In genomic region chr3:123623346-123623880, GRCh38 we compare ENCODE assay signal across 29 cellular contexts. TPM values are rescaled to one million over a fixed set of nuclear protein-coding genes. Genes with fewer than 3 reads are reported as not detected.
A peak's percentile ranks its signal among the peaks of the same experiment; 100 is the strongest.
DNase-seq lines count a peak whose midpoint lies in the region; ATAC-seq and TF ChIP-seq lines count a peak whose summit lies in the region.
"Had no signal": no experiment of that assay in that cellular context is flagged by ENCODE, and none has a peak within 500 bp of the region (broad histone marks: within the 10 kb centered on the region; RNA-seq: fewer than 3 reads in every experiment).

No MANE protein-coding gene starts in this region.

- H2BK5ac ChIP-seq in IMR-90 (ENCODE audit: low read depth, low read length, poor library complexity, severe bottlenecking), result peak overlapping the region; percentile 19

- peak overlapping the region; percentile 42; the same call in 1 of the 3 replicates for H2BK15ac ChIP-seq in IMR-90 (ENCODE audit: low read depth, low read length)

- H3K27me3 ChIP-seq in IMR-90 (ENCODE audit: control insufficient read depth, insufficient read depth, low read length) (no peaks in the 10 kb centered on the region), breast epithelium (no peaks in the 10 kb centered on the region), gastroesophageal sphincter (no peaks in the 10 kb centered on the region), tibial artery (no peaks in the 10 kb centered on the region)
- H3K27me3 ChIP-seq in CD4-positive, alpha-beta T cell (ENCODE audit: control insufficient read depth, insufficient read depth, low read length), result no peaks in the 10 kb centered on the region
- H3K27me3 ChIP-seq: heart left ventricle, MG63, thyroid gland had no signal

- peaks cover 33% of the 10 kb centered on the region for H3K4me1 Mint-ChIP-seq in mesothelial cell of epicardium
- no peaks in the 10 kb centered on the region for H3K4me1 Mint-ChIP-seq in CD4-positive, alpha-beta T cell (ENCODE audit: low read depth)

- 0 out of 4 replicates have a peak overlapping the region, but pooled peaks of 1 of the 2 experiments have one; percentile 25 for H4K8ac ChIP-seq in IMR-90 (ENCODE audit: low read depth in 2 of 2, low read length in 2 of 2)

- H3K27me3 Mint-ChIP-seq in mesothelial cell of epicardium (ENCODE audit: low read depth), result no peaks in the 10 kb centered on the region
- peaks cover 7% of the 10 kb centered on the region for H3K27me3 Mint-ChIP-seq in CD4-positive, alpha-beta T cell
- H3K27me3 Mint-ChIP-seq: brain; stimulated activated naive B cell treated with anti-CD40 and anti-IgM and Interleukin-4, amounts not matched to agents 10 μg/mL and 1 μg/mL and 100 μg/mL, for 72 hours had no signal

- H3K36me3 ChIP-seq in IMR-90 (ENCODE audit: control insufficient read depth, insufficient read depth, low read length), result peaks cover 60% of the 10 kb centered on the region
- no peaks in the 10 kb centered on the region for H3K36me3 ChIP-seq in breast epithelium
- peaks cover 0 to 70% of the 10 kb centered on the region in 2 donors for H3K36me3 ChIP-seq in gastroesophageal sphincter
- H3K36me3 ChIP-seq in tibial artery, result peaks cover 60 to 74% (median 66%) of the 10 kb centered on the region in 3 donors
- H3K36me3 ChIP-seq: MG63, thyroid gland had no signal

- H3K9me3 Mint-ChIP-seq in mesothelial cell of epicardium, result no peaks in the 10 kb centered on the region
- H3K9me3 Mint-ChIP-seq in CD4-positive, alpha-beta T cell, result no peaks in the 10 kb centered on the region
- H3K9me3 Mint-ChIP-seq: brain; IgD-negative memory B cell; naive thymus-derived CD8-positive, alpha-beta T cell; stimulated activated naive B cell treated with anti-CD40 and anti-IgM and Interleukin-4, amounts not matched to agents 10 μg/mL and 1 μg/mL and 100 μg/mL, for 72 hours had no signal

- no peak for TF ChIP-seq CTCF in IMR-90 (conservative IDR thresholded peaks at IDR 0.05; ENCODE audit: low read depth, low read length)
- TF ChIP-seq CTCF in breast epithelium (IDR thresholded peaks at IDR 0.05), result no peak
- no peak for TF ChIP-seq CTCF in gastroesophageal sphincter (IDR thresholded peaks at IDR 0.05)
- no peak for TF ChIP-seq CTCF in tibial artery (IDR thresholded peaks at IDR 0.05)
- no peak for TF ChIP-seq CTCF in mesothelial cell of epicardium (IDR thresholded peaks at IDR 0.05; ENCODE audit: unreplicated experiment)
- no peak for TF ChIP-seq CTCF in CD4-positive, alpha-beta T cell (IDR thresholded peaks at IDR 0.05)

- dilution Hi-C loops in IMR-90 (cut with HindIII; ENCODE audit: low sequenced_read_pairs, unreplicated experiment), result no loop called here

- H4K20me1 ChIP-seq in IMR-90 (ENCODE audit: insufficient read depth, low read length), result peaks cover 14% of the 10 kb centered on the region

- H2BK20ac ChIP-seq in IMR-90 (ENCODE audit: low read depth, low read length), result peak overlapping the region; percentile 24; the same call in 1 of the 2 replicates

- no peak overlapping the region for H4K91ac ChIP-seq in IMR-90 (ENCODE audit: insufficient read depth, low read depth, low read length)

- H3K18ac ChIP-seq in IMR-90 (ENCODE audit: low read depth, low read length), result no peak overlapping the region

- in situ Hi-C loops in IMR-90 (cut with MboI; ENCODE audit: low sequenced_read_pairs), result no loop called here

- H3K79me1 ChIP-seq in IMR-90 (ENCODE audit: low read depth in 1 of 2, low read length in 2 of 2), result peaks cover 12 to 56% of the 10 kb centered on the region in 2 experiments; a peak in 3 of 4 replicates

- no peak overlapping the region for H4K5ac ChIP-seq in IMR-90 (ENCODE audit: low read depth, low read length)

- no peak overlapping the region; the same call in 1 of the 2 replicates for H3K23ac ChIP-seq in IMR-90 (ENCODE audit: low read depth, low read length)

- peak overlapping the region; percentile 23 for H3K4ac ChIP-seq in IMR-90 (ENCODE audit: low read depth, low read length)

- POLR2A ChIA-PET in IMR-90 (lab: Charles Lee; ENCODE audit: unreplicated experiment), result no interaction called here
- POLR2A ChIA-PET in CD4-positive, alpha-beta T cell (lab: Charles Lee), result no interaction called here

- H2BK120ac ChIP-seq in IMR-90 (ENCODE audit: low read depth, low read length), result peak overlapping the region; percentile 53

- DNase-seq in IMR-90 (peak; percentile 66), breast epithelium (ENCODE audit: low spot score in 2 of 2) (no peak), tibial artery (no peak), cardiac septum (ENCODE audit: low spot score) (no peak), mesothelial cell of epicardium (ENCODE audit: low spot score in 2 of 2, unreplicated experiment in 2 of 2) (no peak)
- no peak for DNase-seq in activated CD8-positive, alpha-beta memory T cell treated with anti-CD3 and anti-CD28 coated beads, Interleukin-2, amount 50 U/mL, for 4 hours
- no peak for DNase-seq in CD4-positive, alpha-beta T cell
- DNase-seq: activated CD8-positive, alpha-beta T cell treated with anti-CD3 and anti-CD28 coated beads, Interleukin-2, amount 10 ng/mL, durations not matched to agents 7 days and 5 days; activated gamma-delta T cell; heart left ventricle; left colon; mesendoderm; MG63; naive thymus-derived CD8-positive, alpha-beta T cell; NCI-H1417; NCI-H2081; NCI-H226; NCI-H774; retina; SHP77; stimulated activated CD4-positive, alpha-beta T cell treated with anti-CD3 and anti-CD28 coated beads, Interleukin-4, amount 100 ng/mL, for 24 hours; stimulated activated naive B cell treated with anti-CD40 and anti-IgM and Interleukin-4, amounts not matched to agents 10 μg/mL and 1 μg/mL and 100 μg/mL, for 72 hours; SW 1271; thyroid gland had no signal

- TF ChIP-seq RAD21 in IMR-90 (IDR thresholded peaks at IDR 0.05; ENCODE audit: low read length), result no peak

- WGBS in IMR-90 (ENCODE audit: extremely low coverage in 2 of 2, insufficient read length in 1 of 2), 2 experiments, result no CpG with 5 or more reads among the region's 5 CpGs
- WGBS in gastroesophageal sphincter (ENCODE audit: low coverage in 1 of 2), 2 donors, result 64 to 73% methylated on average over 4 to 5 of the region's 5 CpGs

- H3K9ac ChIP-seq in IMR-90 (ENCODE audit: low read depth, low read length), result no peak overlapping the region

- peak overlapping the region; percentile 18; the same call in 1 of the 2 replicates for H3K14ac ChIP-seq in IMR-90 (replicated peaks; ENCODE audit: low read depth, low read length)

- TF ChIP-seq POLR2A in IMR-90 (IDR thresholded peaks at IDR 0.05; ENCODE audit: low read depth, low read length), result no peak
- TF ChIP-seq POLR2A in breast epithelium (IDR thresholded peaks at IDR 0.05), result no peak
- no peak for TF ChIP-seq POLR2A in gastroesophageal sphincter (IDR thresholded peaks at IDR 0.05)

- no peak overlapping the region for H3K27ac Mint-ChIP-seq in mesothelial cell of epicardium
- no peak overlapping the region for H3K27ac Mint-ChIP-seq in CD4-positive, alpha-beta T cell
- H3K27ac Mint-ChIP-seq: activated CD8-positive, alpha-beta T cell treated with anti-CD3 and anti-CD28 coated beads, Interleukin-2, amount 10 ng/mL, durations not matched to agents 7 days and 5 days; IgD-negative memory B cell; stimulated activated naive B cell treated with anti-CD40 and anti-IgM and Interleukin-4, amounts not matched to agents 10 μg/mL and 1 μg/mL and 100 μg/mL, for 72 hours had no signal

- H2AFZ ChIP-seq in IMR-90 (replicated peaks; ENCODE audit: low read length, poor library complexity), result no peak overlapping the region

- H3K36me3 Mint-ChIP-seq in mesothelial cell of epicardium, result no peaks in the 10 kb centered on the region
- no peaks in the 10 kb centered on the region for H3K36me3 Mint-ChIP-seq in CD4-positive, alpha-beta T cell (ENCODE audit: low read depth)
- H3K36me3 Mint-ChIP-seq: brain; IgD-negative memory B cell; naive thymus-derived CD8-positive, alpha-beta T cell had no signal

- H3K9me3 ChIP-seq in IMR-90 (ENCODE audit: control insufficient read depth, insufficient read depth, low read length) (no peaks in the 10 kb centered on the region), breast epithelium (no peaks in the 10 kb centered on the region), gastroesophageal sphincter (no peaks in the 10 kb centered on the region), tibial artery (no peaks in the 10 kb centered on the region)
- no peaks in the 10 kb centered on the region for H3K9me3 ChIP-seq in CD4-positive, alpha-beta T cell (ENCODE audit: control insufficient read depth, low read length)
- H3K9me3 ChIP-seq: heart left ventricle, MG63, thyroid gland had no signal

- H3K9me1 ChIP-seq in IMR-90 (ENCODE audit: insufficient read depth, low read length), result peaks cover 22% of the 10 kb centered on the region

- intact Hi-C loops in IMR-90 (cut with micrococcal nuclease) (no loop called here), breast epithelium (cut with DNase I; ENCODE audit: low total_unique reads) (no loop called here), tibial artery (cut with DNase I; ENCODE audit: low total_unique reads) (no loop called here), cardiac septum (cut with DNase I) (no loop called here)
- intact Hi-C loops in CD4-positive, alpha-beta T cell (cut with DNase I, micrococcal nuclease), result loop anchor here in 1 of 2 experiments (10.0 kb wide), 1 partner anchor 709 kb away; no protein-coding TSS in a partner anchor

- CTCF ChIA-PET in IMR-90 (lab: Yijun Ruan, JAX), result no interaction called here
- CTCF ChIA-PET in CD4-positive, alpha-beta T cell (lab: Charles Lee), result no interaction called here

- no peak overlapping the region for H3K4me2 ChIP-seq in IMR-90 (ENCODE audit: low read depth, low read length)

- no peak overlapping the region for H3K4me3 ChIP-seq in IMR-90 (ENCODE audit: insufficient read depth, low read depth, low read length)
- H3K4me3 ChIP-seq in breast epithelium, result no peak overlapping the region
- no peak overlapping the region for H3K4me3 ChIP-seq in gastroesophageal sphincter
- H3K4me3 ChIP-seq in tibial artery, result no peak overlapping the region
- H3K4me3 ChIP-seq: heart left ventricle, MG63, thyroid gland had no signal

- H3K4me1 ChIP-seq in IMR-90 (ENCODE audit: control insufficient read depth, insufficient read depth, low read length), result peaks cover 32% of the 10 kb centered on the region
- peaks cover 0 to 8% of the 10 kb centered on the region in 2 donors for H3K4me1 ChIP-seq in breast epithelium
- H3K4me1 ChIP-seq in gastroesophageal sphincter, result peaks cover 0 to 85% (median 7%) of the 10 kb centered on the region in 3 donors
- peaks cover 0 to 61% (median 37%) of the 10 kb centered on the region in 4 donors for H3K4me1 ChIP-seq in tibial artery

- H3K56ac ChIP-seq in IMR-90 (ENCODE audit: extremely low read depth, insufficient read depth, low read length), result no peak overlapping the region

- TF ChIP-seq EP300 in gastroesophageal sphincter (IDR thresholded peaks at IDR 0.05), result no peak

- peak overlapping the region; percentile 33; the same call in 1 of the 2 replicates for H2AK5ac ChIP-seq in IMR-90 (ENCODE audit: low read depth, low read length)

- BruUV-seq in IMR-90 (replicated peaks; lab: Mats Ljungman, UMichigan), result no TSS peak

- no peak overlapping the region for H3K4me3 Mint-ChIP-seq in mesothelial cell of epicardium
- H3K4me3 Mint-ChIP-seq in CD4-positive, alpha-beta T cell, result no peak overlapping the region
- H3K4me3 Mint-ChIP-seq: activated CD8-positive, alpha-beta T cell treated with anti-CD3 and anti-CD28 coated beads, Interleukin-2, amount 10 ng/mL, durations not matched to agents 7 days and 5 days; brain; naive thymus-derived CD8-positive, alpha-beta T cell; stimulated activated naive B cell treated with anti-CD40 and anti-IgM and Interleukin-4, amounts not matched to agents 10 μg/mL and 1 μg/mL and 100 μg/mL, for 72 hours had no signal

- ATAC-seq in IMR-90 (ENCODE audit: low read depth), result no peak
- ATAC-seq in gastroesophageal sphincter, result no peak
- ATAC-seq in CD4-positive, alpha-beta T cell (ENCODE audit: poor library complexity), result no peak
- ATAC-seq: activated CD4-positive, CD25-positive, alpha-beta regulatory T cell treated with anti-CD3 and anti-CD28 coated beads, Interleukin-2, amount 50 U/mL, for 24 hours; activated CD8-positive, alpha-beta T cell treated with anti-CD3 and anti-CD28 coated beads, Interleukin-2, amount 10 ng/mL, durations not matched to agents 7 days and 5 days; heart left ventricle; left colon; naive thymus-derived CD8-positive, alpha-beta T cell; stimulated activated naive B cell treated with anti-CD40 and anti-IgM and Interleukin-4, amounts not matched to agents 10 μg/mL and 1 μg/mL and 100 μg/mL, for 72 hours had no signal

- no peak overlapping the region for H2AK9ac ChIP-seq in IMR-90 (replicated peaks; ENCODE audit: low read depth, low read length, poor library complexity)

- H3K27ac ChIP-seq in IMR-90 (ENCODE audit: insufficient read depth, low read length) (peak overlapping the region; percentile 12; the same call in 1 of the 2 replicates), breast epithelium (peak overlapping the region; percentile 20 to 44), gastroesophageal sphincter (peak overlapping the region; percentile 93 to 96 (median 94)), tibial artery (peak overlapping the region; percentile 23 to 80)
- H3K27ac ChIP-seq in CD4-positive, alpha-beta T cell (ENCODE audit: low read depth, low read length), result no peak overlapping the region
- H3K27ac ChIP-seq: C4-2B, thyroid gland had no signal

RNA-seq across cellular contexts. Expression of gene HACD2, which starts 38.6 kb away (rescaled TPM):
- total RNA-seq in IMR-90 (2012; rRNA removed) (22.6 and 35.8 TPM in 2 replicates), breast epithelium (10 to 100 TPM; 29.5 to 61.0 (median 55.9) TPM), gastroesophageal sphincter (10 to 100 TPM; 21.3 to 36.7 (median 28.1) TPM), cardiac septum (12.3 TPM), mesothelial cell of epicardium (22.8 to 23.7 TPM (median 22.9 TPM) in 3 replicates)
- 18.6 and 21.5 TPM in 2 replicates for polyA plus RNA-seq in IMR-90 (2012; rRNA removed)
- 4.9 TPM in 2 replicates for polyA plus RNA-seq in IMR-90 (2012; cell fraction: cytosol; rRNA removed)
- 3.4 and 15.4 TPM in 2 replicates for polyA plus RNA-seq in IMR-90 (2012; cell fraction: nucleus; rRNA removed; ENCODE audit: low replicate concordance)
- 10 to 100 TPM; 12.1 to 13.3 TPM for total RNA-seq in CD4-positive, alpha-beta T cell
